In genomic region chr18:62454527-62454926, GRCh38 we compare ENCODE assay signal across 32 cellular contexts.
"Had no signal": no experiment of that assay in that cellular context is flagged by ENCODE, and none has a peak within 500 bp of the region (broad histone marks: within the 10 kb centered on the region; RNA-seq: fewer than 3 reads in every experiment).

No MANE protein-coding gene starts in this region.

- H3K9ac ChIP-seq: parathyroid adenoma had no signal

- H3K4me3 ChIP-seq: ovary, psoas muscle, skin epidermis, smooth muscle cell, spleen, stomach, thoracic aorta, thyroid gland, tibial nerve, upper lobe of left lung, vagina had no signal

- H3K4me2 ChIP-seq: smooth muscle cell had no signal

- DNase-seq: naive B cell; naive thymus-derived CD8-positive, alpha-beta T cell; nephron progenitor cell; nucleus accumbens; ovary; posterior cingulate gyrus; psoas muscle; right cardiac atrium; spleen; stimulated activated CD4-positive, alpha-beta T cell treated with anti-CD3 and anti-CD28 coated beads, Interleukin-12 subunit alpha, Interleukin-12 subunit beta, amount 100 ng/mL, for 4 hours; stimulated activated CD4-positive, alpha-beta T cell treated with anti-CD3 and anti-CD28 coated beads, Interleukin-1b, Interleukin-23, amount 100 ng/mL, for 48 hours; stimulated activated CD4-positive, alpha-beta T cell treated with anti-CD3 and anti-CD28 coated beads, Interleukin-4, amount 100 ng/mL, for 1 hour; stimulated activated CD4-positive, alpha-beta T cell treated with anti-CD3 and anti-CD28 coated beads, Interleukin-4, amount 100 ng/mL, for 4 hours; stimulated activated CD8-positive, alpha-beta memory T cell treated with anti-CD3 and anti-CD28 coated beads, Interleukin-4, amount 100 ng/mL, for 48 hours; stimulated activated naive B cell treated with anti-CD40 and anti-IgM and Interleukin-4, amounts not matched to agents 10 μg/mL and 1 μg/mL and 100 μg/mL, for 72 hours; stimulated activated naive CD4-positive, alpha-beta T cell treated with Interleukin-2 at 50 U/mL for 16 hours; stomach; thyroid gland; trophoblast cell; upper lobe of left lung had no signal

- H3K27me3 ChIP-seq: ovary, thyroid gland, tibial nerve, upper lobe of left lung, vagina had no signal

- ATAC-seq: naive thymus-derived CD8-positive, alpha-beta T cell; psoas muscle; right cardiac atrium; sciatic nerve; stimulated activated naive B cell treated with anti-CD40 and anti-IgM and Interleukin-4, amounts not matched to agents 10 μg/mL and 1 μg/mL and 100 μg/mL, for 72 hours had no signal

- H3K79me2 ChIP-seq: parathyroid adenoma had no signal

- H3K36me3 Mint-ChIP-seq: naive B cell; natural killer cell treated with Interleukin-12 subunit alpha and Interleukin-12 subunit beta and Interleukin-15 and Interleukin-18, amount 100 ng/mL, for 72 hours; stimulated activated naive B cell treated with anti-CD40 and anti-IgM and Interleukin-4, amounts not matched to agents 10 μg/mL and 1 μg/mL and 100 μg/mL, for 72 hours had no signal

- H3K27me3 Mint-ChIP-seq: progenitor cell of endocrine pancreas had no signal

- H3K4me3 Mint-ChIP-seq: naive B cell; naive thymus-derived CD8-positive, alpha-beta T cell; nephron progenitor cell; neural crest cell; stimulated activated naive B cell treated with anti-CD40 and anti-IgM and Interleukin-4, amounts not matched to agents 10 μg/mL and 1 μg/mL and 100 μg/mL, for 72 hours; stimulated activated naive CD8-positive, alpha-beta T cell treated with anti-CD3 and anti-CD28 coated beads, Interleukin-15, Interleukin-2, amounts not matched to agents 100 ng/mL and 50 ng/mL, for 24 hours had no signal

- H3K9me3 Mint-ChIP-seq: naive thymus-derived CD8-positive, alpha-beta T cell; natural killer cell treated with Interleukin-12 subunit alpha and Interleukin-12 subunit beta and Interleukin-15 and Interleukin-18, amount 100 ng/mL, for 72 hours; neural crest cell; stimulated activated naive B cell treated with anti-CD40 and anti-IgM and Interleukin-4, amounts not matched to agents 10 μg/mL and 1 μg/mL and 100 μg/mL, for 72 hours; stimulated activated naive CD8-positive, alpha-beta T cell treated with anti-CD3 and anti-CD28 coated beads, Interleukin-15, Interleukin-2, amounts not matched to agents 100 ng/mL and 50 ng/mL, for 24 hours had no signal

- H3K27ac Mint-ChIP-seq: naive B cell; naive thymus-derived CD8-positive, alpha-beta T cell; nephron progenitor cell; progenitor cell of endocrine pancreas; stimulated activated naive B cell treated with anti-CD40 and anti-IgM and Interleukin-4, amounts not matched to agents 10 μg/mL and 1 μg/mL and 100 μg/mL, for 72 hours; stimulated activated naive CD8-positive, alpha-beta T cell treated with anti-CD3 and anti-CD28 coated beads, Interleukin-15, Interleukin-2, amounts not matched to agents 100 ng/mL and 50 ng/mL, for 24 hours had no signal

- H3K9me3 ChIP-seq: ovary, psoas muscle, spleen, stomach, thoracic aorta, thyroid gland, tibial nerve, upper lobe of left lung, vagina had no signal

- H2AFZ ChIP-seq: parathyroid adenoma had no signal

- H3K27ac ChIP-seq: ovary, parathyroid adenoma, psoas muscle, skin epidermis, stomach, thoracic aorta, thyroid gland, tibial nerve, upper lobe of left lung, vagina had no signal

- H3K36me3 ChIP-seq: ovary, spleen, stomach, thoracic aorta, thyroid gland, tibial nerve, upper lobe of left lung, vagina had no signal

- FAIRE-seq: urothelium cell line had no signal
